ENCODE assay signal across 17 cellular contexts in genomic region chr5:32147236-32147635, GRCh38. TPM values are rescaled to one million over a fixed set of nuclear protein-coding genes. Genes with fewer than 3 reads are reported as not detected.
DNase-seq lines count a peak whose midpoint lies in the region; ATAC-seq lines count a peak whose summit lies in the region.
"Had no signal": no experiment of that assay in that cellular context is flagged by ENCODE, and none has a peak within 500 bp of the region (broad histone marks: within the 10 kb centered on the region; RNA-seq: fewer than 3 reads in every experiment).

No MANE protein-coding gene starts in this region.

- H3K9me3 Mint-ChIP-seq in stimulated activated naive B cell treated with anti-CD40 and anti-IgM and Interleukin-4, amounts not matched to agents 10 μg/mL and 1 μg/mL and 100 μg/mL, for 72 hours, result peaks cover 0 to 4% of the 10 kb centered on the region in 2 donors

- no peak for ATAC-seq in T-helper 17 cell
- peak; percentile 32 for ATAC-seq in left ventricle myocardium superior
- ATAC-seq in stimulated activated naive B cell treated with anti-CD40 and anti-IgM and Interleukin-4, amounts not matched to agents 10 μg/mL and 1 μg/mL and 100 μg/mL, for 72 hours (replicated peaks), result no peak
- ATAC-seq in GM18861 (IDR thresholded peaks at IDR 0.05; ENCODE audit: unreplicated experiment), result no peak
- ATAC-seq: esophagus mucosa; stimulated activated naive CD8-positive, alpha-beta T cell treated with anti-CD3 and anti-CD28 coated beads, Interleukin-15, Interleukin-2, amounts not matched to agents 100 U/mL and 50 U/mL, for 24 hours had no signal

- H3K4me3 Mint-ChIP-seq in T-helper 17 cell, result peak overlapping the region; percentile 61
- no peak overlapping the region for H3K4me3 Mint-ChIP-seq in stimulated activated naive B cell treated with anti-CD40 and anti-IgM and Interleukin-4, amounts not matched to agents 10 μg/mL and 1 μg/mL and 100 μg/mL, for 72 hours
- H3K4me3 Mint-ChIP-seq: neural progenitor cell had no signal

- H3K27me3 Mint-ChIP-seq in T-helper 17 cell, result no peaks in the 10 kb centered on the region
- H3K27me3 Mint-ChIP-seq in stimulated activated naive B cell treated with anti-CD40 and anti-IgM and Interleukin-4, amounts not matched to agents 10 μg/mL and 1 μg/mL and 100 μg/mL, for 72 hours, result no peaks in the 10 kb centered on the region

- in situ Hi-C loops in G401 (cut with HindIII; ENCODE audit: low sequenced_read_pairs), result no loop called here

- peak; percentile 13 for DNase-seq in SKM-1 treated with dmso at 0.1 percent for 144 hours (lab: John Stamatoyannopoulos, UW; ENCODE audit: unreplicated experiment)
- DNase-seq in SKM-1 (lab: John Stamatoyannopoulos, UW; ENCODE audit: unreplicated experiment), result no peak
- DNase-seq in T-helper 17 cell, result no peak
- no peak for DNase-seq in left ventricle myocardium superior
- no peak for DNase-seq in stimulated activated naive B cell treated with anti-CD40 and anti-IgM and Interleukin-4, amounts not matched to agents 10 μg/mL and 1 μg/mL and 100 μg/mL, for 72 hours
- no peak for DNase-seq in G401 (ENCODE audit: low spot score)
- DNase-seq in SW 1271 (lab: John Stamatoyannopoulos, UW), result no peak
- DNase-seq: activated CD4-positive, CD25-positive, alpha-beta regulatory T cell; amniotic stem cell; COR-L47; Kasumi-1; NCI-H2029; NCI-H774; stimulated activated naive CD8-positive, alpha-beta T cell treated with anti-CD3 and anti-CD28 coated beads, Interleukin-15, Interleukin-2, amounts not matched to agents 100 U/mL and 50 U/mL, for 24 hours had no signal

- H3K36me3 Mint-ChIP-seq in T-helper 17 cell (ENCODE audit: low read depth), result peaks cover 2% of the 10 kb centered on the region
- peaks cover 8 to 19% of the 10 kb centered on the region in 2 donors for H3K36me3 Mint-ChIP-seq in stimulated activated naive B cell treated with anti-CD40 and anti-IgM and Interleukin-4, amounts not matched to agents 10 μg/mL and 1 μg/mL and 100 μg/mL, for 72 hours

- peak overlapping the region; percentile 65 for H3K27ac Mint-ChIP-seq in T-helper 17 cell
- H3K27ac Mint-ChIP-seq in stimulated activated naive B cell treated with anti-CD40 and anti-IgM and Interleukin-4, amounts not matched to agents 10 μg/mL and 1 μg/mL and 100 μg/mL, for 72 hours, result peak overlapping the region; percentile 79
- H3K27ac Mint-ChIP-seq: neural progenitor cell had no signal

- no peaks in the 10 kb centered on the region for H3K9me3 ChIP-seq in T-helper 17 cell (ENCODE audit: control insufficient read depth, low read length, poor library complexity, severe bottlenecking)

- H3K4me1 Mint-ChIP-seq in T-helper 17 cell, result peaks cover 38% of the 10 kb centered on the region
- H3K4me1 Mint-ChIP-seq in stimulated activated naive B cell treated with anti-CD40 and anti-IgM and Interleukin-4, amounts not matched to agents 10 μg/mL and 1 μg/mL and 100 μg/mL, for 72 hours, result peaks cover 20 to 24% of the 10 kb centered on the region in 2 donors
- H3K4me1 Mint-ChIP-seq: neural progenitor cell had no signal

- intact Hi-C loops in left ventricle myocardium superior (cut with micrococcal nuclease), result no loop called here

RNA-seq across cellular contexts. Expression of gene GOLPH3, which starts 26.9 kb away (rescaled TPM):
- total RNA-seq in T-helper 17 cell (10 to 100 TPM; 59.1 to 61.9 TPM), left ventricle myocardium superior (41.2 TPM)
- total RNA-seq in G401 (2014; rRNA removed; shearing (Covaris generic)), result 69.7 and 90.4 TPM in 2 replicates
